Comparison of ENCODE assay signal across 1 cellular context in the genomic region with DNA sequence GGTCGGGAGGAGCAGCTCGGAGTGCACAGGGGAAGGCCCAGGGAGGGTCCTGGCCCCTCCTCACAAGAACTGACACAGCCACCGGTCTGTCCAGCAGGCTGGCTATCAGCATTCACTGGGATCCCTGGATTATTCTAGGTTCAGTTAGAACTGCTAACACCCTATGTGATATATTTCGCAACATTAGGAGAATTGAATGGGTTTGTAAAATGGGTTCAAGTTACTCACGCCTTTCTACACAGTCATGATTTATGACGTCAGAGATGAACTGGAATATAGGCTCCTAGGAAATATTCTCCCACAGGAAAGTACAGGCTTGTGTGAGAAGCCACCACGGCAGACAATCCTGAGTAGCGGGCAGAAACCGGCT.
TF ChIP-seq lines count a peak whose summit lies in the region.

No MANE protein-coding gene starts in this region.

TF ChIP-seq in WTC11, 78 proteins besides CTCF, POLR2A, EP300 and RAD21 (continued from another document):
- TF ChIP-seq, protein P1, sequence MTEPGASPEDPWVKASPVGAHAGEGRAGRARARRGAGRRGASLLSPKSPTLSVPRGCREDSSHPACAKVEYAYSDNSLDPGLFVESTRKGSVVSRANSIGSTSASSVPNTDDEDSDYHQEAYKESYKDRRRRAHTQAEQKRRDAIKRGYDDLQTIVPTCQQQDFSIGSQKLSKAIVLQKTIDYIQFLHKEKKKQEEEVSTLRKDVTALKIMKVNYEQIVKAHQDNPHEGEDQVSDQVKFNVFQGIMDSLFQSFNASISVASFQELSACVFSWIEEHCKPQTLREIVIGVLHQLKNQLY (CRISPR knock-in tag; IDR thresholded peaks at IDR 0.05) = no peak
- TF ChIP-seq ESRRA (CRISPR knock-in tag; IDR thresholded peaks at IDR 0.05; ENCODE audit: borderline replicate concordance) = no peak
